Comparison of ENCODE assay signal across 8 cellular contexts in genomic region chrX:144809025-144809424, GRCh38.
"Had no signal": no experiment of that assay in that cellular context is flagged by ENCODE, and none has a peak within 500 bp of the region (broad histone marks: within the 10 kb centered on the region; RNA-seq: fewer than 3 reads in every experiment).

No MANE protein-coding gene starts in this region.

- H3K4me1 ChIP-seq: HAP-1 had no signal

- H2AFZ ChIP-seq: GM23248 had no signal

- ATAC-seq: HCT116 had no signal

- H3K36me3 ChIP-seq: HAP-1 had no signal

- H3K9ac ChIP-seq: GM23248 had no signal

- DNase-seq: GM23248, GOT3, H7, HFFc6, KBM-7 had no signal

- H3K4me3 ChIP-seq: GM23248, HAP-1 had no signal

- H3K9me3 ChIP-seq: HAP-1 had no signal

- H3K27ac ChIP-seq: GM23248, HL-60 had no signal
